In genomic region chr1:158771950-158772866, GRCh38 we compare ENCODE assay signal across 11 cellular contexts. TPM values are rescaled to one million over a fixed set of nuclear protein-coding genes. Genes with fewer than 3 reads are reported as not detected.
"Had no signal": no experiment of that assay in that cellular context is flagged by ENCODE, and none has a peak within 500 bp of the region (broad histone marks: within the 10 kb centered on the region; RNA-seq: fewer than 3 reads in every experiment).

Gene OR6N1, minus strand, starts transcription at chr1:158772195. Its CDS starts 5,513 bp downstream, at chr1:158766682.

- H3K4me3 ChIP-seq: HAP-1 had no signal

- H3K9me3 ChIP-seq: HAP-1 had no signal

- H3K27ac ChIP-seq: HL-60 had no signal

- DNase-seq: GOT3, H7, HFFc6, KG1 had no signal

- FAIRE-seq: HepG2 had no signal

- ATAC-seq: HCT116, HepG2 had no signal

- H3K4me1 ChIP-seq: HAP-1 had no signal

- H3K36me3 ChIP-seq: HAP-1 had no signal

RNA-seq across cellular contexts. Expression of gene OR6N1, which starts in this region (rescaled TPM):
- total RNA-seq: H4, H7, HepG2, HFFc6, HT1080 had no signal
- polyA plus RNA-seq: HepG2, IgD-negative memory B cell had no signal
